ENCODE assay signal across 9 cellular contexts in genomic region chr10:91251430-91252056, GRCh38. TPM values are rescaled to one million over a fixed set of nuclear protein-coding genes. Genes with fewer than 3 reads are reported as not detected.
DNase-seq lines count a peak whose midpoint lies in the region; ATAC-seq and TF ChIP-seq lines count a peak whose summit lies in the region.
"Had no signal": no experiment of that assay in that cellular context is flagged by ENCODE, and none has a peak within 500 bp of the region (broad histone marks: within the 10 kb centered on the region; RNA-seq: fewer than 3 reads in every experiment).

No MANE protein-coding gene starts in this region.

- TF ChIP-seq POLR2A in heart left ventricle (IDR thresholded peaks at IDR 0.05): no peak

- H3K9me3 ChIP-seq in SJCRH30 (replicated peaks) (no peaks in the 10 kb centered on the region), heart left ventricle (peaks cover 0 to 13% (median 0%) of the 10 kb centered on the region in 12 donors)

- H3K27ac ChIP-seq in SJCRH30 (no peak overlapping the region), heart left ventricle (no peak overlapping the region)
- H3K27ac ChIP-seq: skin epidermis had no signal

- H3K4me3 ChIP-seq in Jurkat, Clone E6-1 (ENCODE audit: low read length): no peak overlapping the region
- H3K4me3 ChIP-seq in SJCRH30 (no peak overlapping the region), heart left ventricle (no peak overlapping the region)
- H3K4me3 ChIP-seq: skin epidermis had no signal

- DNase-seq in activated CD8-positive, alpha-beta memory T cell treated with anti-CD3 and anti-CD28 coated beads for 1 hour (ENCODE audit: extremely low read depth in 1 of 2, low read depth in 1 of 2): peak; percentile 3 to 5
- DNase-seq in activated CD8-positive, alpha-beta memory T cell treated with anti-CD3 and anti-CD28 coated beads, Interleukin-2, amount 50 U/mL, for 48 hours: no peak
- DNase-seq in Jurkat, Clone E6-1 (ENCODE audit: low read depth, low spot score): peak; percentile 52
- DNase-seq in SJCRH30 (peak; percentile 17 to 67), heart left ventricle (peak in 4 of 5 donors; percentile 28 to 52 (median 40)), pulmonary artery endothelial cell (ENCODE audit: low read depth, low spot score) (peak; percentile 26)
- DNase-seq in activated naive CD8-positive, alpha-beta T cell treated with anti-CD3 and anti-CD28 coated beads, Interleukin-2, amount 50 U/mL, for 24 hours: peak; percentile 38

- no peaks in the 10 kb centered on the region for H3K27me3 Mint-ChIP-seq in activated naive CD8-positive, alpha-beta T cell treated with anti-CD3 and anti-CD28 coated beads, Interleukin-2, amount 50 U/mL, for 24 hours

- no peaks in the 10 kb centered on the region for H3K27me3 ChIP-seq in SJCRH30
- no peaks in the 10 kb centered on the region for H3K27me3 ChIP-seq in heart left ventricle

- H3K4me1 Mint-ChIP-seq in activated naive CD8-positive, alpha-beta T cell treated with anti-CD3 and anti-CD28 coated beads, Interleukin-2, amount 50 U/mL, for 24 hours: no peaks in the 10 kb centered on the region

- H3K4me1 ChIP-seq in SJCRH30 (no peaks in the 10 kb centered on the region), heart left ventricle (peaks cover 0 to 33% (median 10%) of the 10 kb centered on the region in 12 donors)

- no peak overlapping the region for H3K4me3 Mint-ChIP-seq in activated naive CD8-positive, alpha-beta T cell treated with anti-CD3 and anti-CD28 coated beads, Interleukin-2, amount 50 U/mL, for 24 hours

- H3K36me3 Mint-ChIP-seq in activated naive CD8-positive, alpha-beta T cell treated with anti-CD3 and anti-CD28 coated beads, Interleukin-2, amount 50 U/mL, for 24 hours (ENCODE audit: low read depth): peaks cover 40% of the 10 kb centered on the region

- TF ChIP-seq CTCF in heart left ventricle (IDR thresholded peaks at IDR 0.05): peak; percentile 88 to 97 (median 94)

- no peaks in the 10 kb centered on the region for H3K9me3 Mint-ChIP-seq in activated naive CD8-positive, alpha-beta T cell treated with anti-CD3 and anti-CD28 coated beads, Interleukin-2, amount 50 U/mL, for 24 hours

- intact Hi-C loops in heart left ventricle (cut with DNase I): loop anchor here (1.0 to 10.0 kb wide), 16 partner anchors 89 to 341 kb away; no protein-coding TSS in a partner anchor

- no peak for ATAC-seq in activated naive CD8-positive, alpha-beta T cell treated with anti-CD3 and anti-CD28 coated beads, Interleukin-2, amount 50 U/mL, for 24 hours
- peak in 3 of 4 donors; percentile 63 to 78 (median 67) for ATAC-seq in heart left ventricle
- no peak for ATAC-seq in HG02884 (IDR thresholded peaks at IDR 0.05; ENCODE audit: unreplicated experiment)

- no peak overlapping the region for H3K27ac Mint-ChIP-seq in activated naive CD8-positive, alpha-beta T cell treated with anti-CD3 and anti-CD28 coated beads, Interleukin-2, amount 50 U/mL, for 24 hours

- H3K36me3 ChIP-seq in SJCRH30 (no peaks in the 10 kb centered on the region), heart left ventricle (peaks cover 0 to 74% (median 54%) of the 10 kb centered on the region in 9 donors)

RNA-seq across cellular contexts. Expression of gene PCGF5, which starts 31.1 kb away (rescaled TPM):
- 22.9 TPM for polyA plus RNA-seq in Jurkat, Clone E6-1 (2012; ENCODE audit: insufficient read depth, insufficient read length)
- 11.3 and 11.4 TPM in 2 replicates for total RNA-seq in SJCRH30 (2014; rRNA removed; shearing (Covaris generic))
- total RNA-seq in heart left ventricle: 10 to 100 TPM; 54.2 to 90.7 (median 85.6) TPM
- 10 to 100 TPM; 58.2 to 86.3 TPM for polyA plus RNA-seq in heart left ventricle
- 26.2 and 34.9 TPM in 2 replicates for total RNA-seq in pulmonary artery endothelial cell

Comparison
In these comparisons a context has a peak if more than half of its experiments do, and no peak if none do; other contexts are left out.
1. ATAC-seq: peak in heart left ventricle (3 of 4); none in activated naive CD8-positive, alpha-beta T cell treated with anti-CD3 and anti-CD28 coated beads, Interleukin-2, amount 50 U/mL, for 24 hours (single experiment) and HG02884 (single experiment).